In genomic region chr22:27241430-27242110, GRCh38 we compare ENCODE assay signal across 11 cellular contexts.
DNase-seq lines count a peak whose midpoint lies in the region; ATAC-seq, FAIRE-seq and TF ChIP-seq lines count a peak whose summit lies in the region.
"Had no signal": no experiment of that assay in that cellular context is flagged by ENCODE, and none has a peak within 500 bp of the region (broad histone marks: within the 10 kb centered on the region; RNA-seq: fewer than 3 reads in every experiment).

No MANE protein-coding gene starts in this region.

- H3K27ac Mint-ChIP-seq in glutamatergic neuron (ENCODE audit: unreplicated experiment): peak overlapping the region; percentile 54

- no peak overlapping the region for H3K18ac ChIP-seq in trophoblast cell (ENCODE audit: low read length)

- H2AK5ac ChIP-seq in trophoblast cell (ENCODE audit: low read length): no peak overlapping the region

- H3K79me1 ChIP-seq in trophoblast cell (ENCODE audit: low read length): peaks cover 17% of the 10 kb centered on the region

- H3K9ac ChIP-seq in trophoblast cell (ENCODE audit: low read length): no peak overlapping the region

- H3K9me3 ChIP-seq in trophoblast cell (ENCODE audit: insufficient read depth, low read depth, low read length): no peaks in the 10 kb centered on the region

- H3K4me2 ChIP-seq in trophoblast cell (ENCODE audit: low read length): no peak overlapping the region

- no peak overlapping the region for H4K8ac ChIP-seq in trophoblast cell (ENCODE audit: low read depth, low read length)

- peak overlapping the region; percentile 27 for H2BK12ac ChIP-seq in trophoblast cell (ENCODE audit: low read length)

- FAIRE-seq in HTR-8/SVneo (lab: Jason Lieb, UNC): no peak

- no peak overlapping the region for H2BK120ac ChIP-seq in trophoblast cell (ENCODE audit: insufficient read depth, low read length, poor library complexity)

- no peak overlapping the region for H4K12ac ChIP-seq in trophoblast cell (ENCODE audit: low read depth, low read length)

- H4K91ac ChIP-seq in trophoblast cell (ENCODE audit: low read depth, low read length): no peak overlapping the region

- H3K27ac ChIP-seq in trophoblast cell (ENCODE audit: low read depth, low read length): no peak overlapping the region
- H3K27ac ChIP-seq: C4-2B had no signal

- H3K36me3 Mint-ChIP-seq in glutamatergic neuron (ENCODE audit: unreplicated experiment): peaks cover 7% of the 10 kb centered on the region

- H3K4me3 Mint-ChIP-seq in glutamatergic neuron (ENCODE audit: unreplicated experiment): no peak overlapping the region
- H3K4me3 Mint-ChIP-seq: activated T-cell treated with anti-CD3 and anti-CD28 coated beads, Interleukin-2, amount 50 U/mL, for 4 hours had no signal

- no peaks in the 10 kb centered on the region for H3K36me3 ChIP-seq in trophoblast cell (ENCODE audit: control insufficient read depth in 1 of 2, insufficient read depth in 2 of 2, low read length in 2 of 2)

- peaks cover 20% of the 10 kb centered on the region for H3K4me1 Mint-ChIP-seq in glutamatergic neuron (ENCODE audit: low read depth, unreplicated experiment)

- H3K4ac ChIP-seq in trophoblast cell (ENCODE audit: low read depth, low read length): no peak overlapping the region

- TF ChIP-seq CTCF in glutamatergic neuron (IDR thresholded peaks at IDR 0.05; ENCODE audit: partially characterized antibody, unreplicated experiment): no peak

- WGBS in trophoblast cell (ENCODE audit: extremely low coverage, insufficient coverage, insufficient read length): no CpG with 5 or more reads among the region's 6 CpGs

- H3K9me3 Mint-ChIP-seq in glutamatergic neuron (ENCODE audit: unreplicated experiment): peaks cover 4% of the 10 kb centered on the region
- H3K9me3 Mint-ChIP-seq: activated T-cell treated with anti-CD3 and anti-CD28 coated beads, Interleukin-2, amount 50 U/mL, for 4 hours had no signal

- H3K14ac ChIP-seq in trophoblast cell (ENCODE audit: low read length): no peak overlapping the region

- peaks cover 9% of the 10 kb centered on the region for H3K27me3 Mint-ChIP-seq in glutamatergic neuron (ENCODE audit: unreplicated experiment)

- H3K4me3 ChIP-seq in trophoblast cell (ENCODE audit: low read depth, low read length): no peak overlapping the region
- H3K4me3 ChIP-seq: dorsolateral prefrontal cortex had no signal

- no peaks in the 10 kb centered on the region for H3K79me2 ChIP-seq in trophoblast cell (ENCODE audit: control insufficient read depth, insufficient read depth, low read length, poor library complexity)

- H3K23ac ChIP-seq in trophoblast cell (ENCODE audit: low read length): no peak overlapping the region

- peaks cover 22 to 25% of the 10 kb centered on the region in 2 experiments for H3K4me1 ChIP-seq in trophoblast cell (ENCODE audit: control insufficient read depth in 1 of 2, insufficient read depth in 2 of 2, low read length in 2 of 2)

- no peaks in the 10 kb centered on the region for H3K27me3 ChIP-seq in trophoblast cell (ENCODE audit: insufficient read depth, low read length)

- no peak for ATAC-seq in GM19328 (IDR thresholded peaks at IDR 0.05; ENCODE audit: unreplicated experiment)
- ATAC-seq: activated T-cell treated with anti-CD3 and anti-CD28 coated beads, Interleukin-2, amount 50 U/mL, for 4 hours had no signal

- no peak overlapping the region for H2BK5ac ChIP-seq in trophoblast cell (ENCODE audit: low read depth, low read length, poor library complexity)

- DNase-seq in DMS 273 (lab: John Stamatoyannopoulos, UW; ENCODE audit: unreplicated experiment) (peak; percentile 86), RPMI7951 (ENCODE audit: low read depth) (peak; percentile 80), glutamatergic neuron (peak; percentile 87), trophoblast cell (no peak), HTR-8/SVneo (ENCODE audit: insufficient read length, low spot score) (no peak), DMS53 (lab: John Stamatoyannopoulos, UW) (no peak)
- no peak for DNase-seq in stimulated activated CD4-positive, alpha-beta T cell treated with anti-CD3 and anti-CD28 coated beads, Interleukin-4, amount 100 ng/mL, for 4 hours
- DNase-seq: activated T-cell treated with anti-CD3 and anti-CD28 coated beads, Interleukin-2, amount 50 U/mL, for 4 hours had no signal

- H2AFZ ChIP-seq in trophoblast cell (ENCODE audit: insufficient read depth, low read length, poor library complexity): no peak overlapping the region

Comparison
In these comparisons a context has a peak if more than half of its experiments do, and no peak if none do; other contexts are left out.
1. DNase-seq: peak in DMS 273 (single experiment), RPMI7951 (single experiment) and glutamatergic neuron (single experiment); none in trophoblast cell (0 of 2), HTR-8/SVneo (single experiment), stimulated activated CD4-positive, alpha-beta T cell treated with anti-CD3 and anti-CD28 coated beads, Interleukin-4, amount 100 ng/mL, for 4 hours (0 of 2) and DMS53 (single experiment).